13 cellular contexts compared by ENCODE assay signal in the genomic region with DNA sequence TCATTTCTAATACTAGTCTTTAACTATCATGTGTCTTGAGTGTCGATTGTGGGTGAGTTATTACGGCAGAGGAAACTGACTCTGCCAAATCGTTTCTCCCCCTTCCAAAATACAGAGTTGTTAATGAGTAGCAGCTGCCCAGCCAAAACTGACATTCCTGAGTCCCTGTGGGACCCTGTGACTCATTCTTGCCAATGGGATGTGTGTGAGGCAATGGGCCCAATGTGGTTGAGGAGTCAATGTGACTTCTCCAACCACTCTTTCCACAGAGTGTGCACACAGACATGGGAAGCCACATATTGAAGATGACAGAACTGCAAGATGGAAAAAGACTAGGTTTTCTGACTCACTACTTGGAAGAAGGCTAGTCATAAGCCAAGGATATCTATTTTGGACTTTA.
A peak's percentile ranks its signal among the peaks of the same experiment; 100 is the strongest.
DNase-seq lines count a peak whose midpoint lies in the region; ATAC-seq and TF ChIP-seq lines count a peak whose summit lies in the region.
"Had no signal": no experiment of that assay in that cellular context is flagged by ENCODE, and none has a peak within 500 bp of the region (broad histone marks: within the 10 kb centered on the region; RNA-seq: fewer than 3 reads in every experiment).

No MANE protein-coding gene starts in this region.

- ATAC-seq in right cardiac atrium, result peak; percentile 92 to 93
- peak; percentile 45 for ATAC-seq in thoracic aorta (ENCODE audit: insufficient number of reproducible peaks, low FRiP score, low read depth)
- ATAC-seq: left colon had no signal

- no peaks in the 10 kb centered on the region for H3K36me3 Mint-ChIP-seq in activated CD4-positive, alpha-beta memory T cell treated with anti-CD3 and anti-CD28 coated beads for 36 hours

- peak; percentile 18 for DNase-seq in DMS 273 (lab: John Stamatoyannopoulos, UW; ENCODE audit: unreplicated experiment)
- no peak for DNase-seq in DMS 273 treated with DMSO at 0.1 percent for 48 hours (lab: John Stamatoyannopoulos, UW)
- peak; percentile 99 for DNase-seq in astrocyte of the cerebellum (ENCODE audit: low read depth)
- peak; percentile 75 to 80 (median 78) for DNase-seq in right cardiac atrium
- DNase-seq in thoracic aorta (ENCODE audit: low spot score), result peak; percentile 19
- no peak for DNase-seq in activated CD4-positive, alpha-beta memory T cell treated with anti-CD3 and anti-CD28 coated beads for 36 hours
- no peak for DNase-seq in KBM-7
- DNase-seq in NCI-H187 (lab: John Stamatoyannopoulos, UW), result no peak
- DNase-seq: DND-41, left colon, pancreas, SW 1271 had no signal

- 30% methylated on average over 3 of the region's 3 CpGs for WGBS in right cardiac atrium

- H3K36me3 ChIP-seq in thoracic aorta, result no peaks in the 10 kb centered on the region
- H3K36me3 ChIP-seq: pancreas had no signal

- peaks cover 2% of the 10 kb centered on the region for H3K27me3 Mint-ChIP-seq in activated CD4-positive, alpha-beta memory T cell treated with anti-CD3 and anti-CD28 coated beads for 36 hours

- H3K9me3 Mint-ChIP-seq in activated CD4-positive, alpha-beta memory T cell treated with anti-CD3 and anti-CD28 coated beads for 36 hours, result no peaks in the 10 kb centered on the region

- no peak overlapping the region for H3K4me3 ChIP-seq in astrocyte of the cerebellum (ENCODE audit: low read depth, low read length)
- H3K4me3 ChIP-seq in right cardiac atrium (ENCODE audit: low read length), result no peak overlapping the region
- no peak overlapping the region for H3K4me3 ChIP-seq in thoracic aorta
- H3K4me3 ChIP-seq: pancreas had no signal

- intact Hi-C loops in right cardiac atrium (cut with DNase I), result no loop called here
- intact Hi-C loops in activated CD4-positive, alpha-beta memory T cell treated with anti-CD3 and anti-CD28 coated beads for 36 hours (cut with micrococcal nuclease), result no loop called here

- no peak overlapping the region for H3K4me3 Mint-ChIP-seq in activated CD4-positive, alpha-beta memory T cell treated with anti-CD3 and anti-CD28 coated beads for 36 hours

- H3K4me1 Mint-ChIP-seq in activated CD4-positive, alpha-beta memory T cell treated with anti-CD3 and anti-CD28 coated beads for 36 hours (ENCODE audit: low read depth), result no peaks in the 10 kb centered on the region

- peak overlapping the region; percentile 49 for H3K27ac ChIP-seq in right cardiac atrium (ENCODE audit: low read length)
- H3K27ac ChIP-seq in thoracic aorta, result no peak overlapping the region
- H3K27ac ChIP-seq: 22Rv1, pancreas had no signal

- CTCF ChIA-PET in activated CD4-positive, alpha-beta memory T cell treated with anti-CD3 and anti-CD28 coated beads for 36 hours (lab: Charles Lee), result no interaction called here

- in situ Hi-C loops in astrocyte of the cerebellum (cut with HindIII; ENCODE audit: low sequenced_read_pairs) (no loop called here), KBM-7 (cut with MboI; ENCODE audit: low pct_unique_long_range_greater_than_20kb, low sequenced_read_pairs) (no loop called here)

- H3K9me3 ChIP-seq in right cardiac atrium (ENCODE audit: control insufficient read depth, low read length), result no peaks in the 10 kb centered on the region
- H3K9me3 ChIP-seq in thoracic aorta, result no peaks in the 10 kb centered on the region
- H3K9me3 ChIP-seq: pancreas had no signal

- TF ChIP-seq CTCF in astrocyte of the cerebellum (IDR thresholded peaks at IDR 0.05; ENCODE audit: low read depth, low read length, missing control alignments) (no peak), thoracic aorta (IDR thresholded peaks at IDR 0.05) (no peak)

- H3K27ac Mint-ChIP-seq in activated CD4-positive, alpha-beta memory T cell treated with anti-CD3 and anti-CD28 coated beads for 36 hours, result no peak overlapping the region

- POLR2A ChIA-PET in activated CD4-positive, alpha-beta memory T cell treated with anti-CD3 and anti-CD28 coated beads for 36 hours (lab: Charles Lee), result no interaction called here

- H3K4me1 ChIP-seq in right cardiac atrium (ENCODE audit: control insufficient read depth, insufficient read depth, low read length) (peaks cover 5% of the 10 kb centered on the region), thoracic aorta (ENCODE audit: control insufficient read depth in 1 of 2, low read depth in 2 of 2) (peaks cover 0 to 23% of the 10 kb centered on the region in 2 donors)
- H3K4me1 ChIP-seq: pancreas had no signal

- H3K27me3 ChIP-seq in right cardiac atrium (ENCODE audit: control insufficient read depth, insufficient read depth) (no peaks in the 10 kb centered on the region), thoracic aorta (replicated peaks; ENCODE audit: insufficient read depth) (no peaks in the 10 kb centered on the region)
- H3K27me3 ChIP-seq: pancreas had no signal

Comparison
In these comparisons a context has a peak if more than half of its experiments do, and no peak if none do; other contexts are left out.
1. DNase-seq: peak in DMS 273 (single experiment), astrocyte of the cerebellum (single experiment), right cardiac atrium (3 of 3) and thoracic aorta (single experiment); none in DMS 273 treated with DMSO at 0.1 percent for 48 hours (single experiment), activated CD4-positive, alpha-beta memory T cell treated with anti-CD3 and anti-CD28 coated beads for 36 hours (single experiment), KBM-7 (single experiment) and NCI-H187 (0 of 2).